In genomic region chr13:29908411-29908810, GRCh38 we compare ENCODE assay signal across 17 cellular contexts. TPM values are rescaled to one million over a fixed set of nuclear protein-coding genes. Genes with fewer than 3 reads are reported as not detected.
DNase-seq lines count a peak whose midpoint lies in the region; ATAC-seq, FAIRE-seq and TF ChIP-seq lines count a peak whose summit lies in the region.
"Had no signal": no experiment of that assay in that cellular context is flagged by ENCODE, and none has a peak within 500 bp of the region (broad histone marks: within the 10 kb centered on the region; RNA-seq: fewer than 3 reads in every experiment).

No MANE protein-coding gene starts in this region.

- peak overlapping the region; percentile 57 to 61 for H3K4me3 Mint-ChIP-seq in activated T-cell treated with anti-CD3 and anti-CD28 coated beads, Interleukin-2, amount 50 U/mL, for 72 hours
- H3K4me3 Mint-ChIP-seq in astrocyte (ENCODE audit: unreplicated experiment) (peak overlapping the region; percentile 31), type B pancreatic cell (no peak overlapping the region)
- no peak overlapping the region for H3K4me3 Mint-ChIP-seq in activated CD8-positive, alpha-beta memory T cell treated with anti-CD3 and anti-CD28 coated beads, Interleukin-2, amount 10 ng/mL, durations not matched to agents 7 days and 5 days
- H3K4me3 Mint-ChIP-seq: activated T-cell treated with anti-CD3 and anti-CD28 coated beads, Interleukin-2, amount 50 U/mL, for 24 hours; natural killer cell had no signal

- no peaks in the 10 kb centered on the region for H3K27me3 ChIP-seq in astrocyte (ENCODE audit: insufficient read depth, low read length)

- H3K27ac ChIP-seq in astrocyte (ENCODE audit: low read depth, low read length), result no peak overlapping the region

- H3K4me2 ChIP-seq in astrocyte (ENCODE audit: low read length), result no peak overlapping the region

- H3K9ac ChIP-seq in astrocyte (ENCODE audit: low read length), result no peak overlapping the region

- no peaks in the 10 kb centered on the region for H3K79me2 ChIP-seq in astrocyte (ENCODE audit: insufficient read depth, low read length)

- H3K9me3 ChIP-seq in astrocyte (ENCODE audit: insufficient read depth, low read depth, low read length), result no peaks in the 10 kb centered on the region

- intact Hi-C loops in left ventricle myocardium superior (cut with micrococcal nuclease), result no loop called here

- H3K4me1 Mint-ChIP-seq in activated T-cell treated with anti-CD3 and anti-CD28 coated beads, Interleukin-2, amount 50 U/mL, for 72 hours (ENCODE audit: low read depth), result peaks cover 26% of the 10 kb centered on the region
- H3K4me1 Mint-ChIP-seq in astrocyte (ENCODE audit: low read depth, unreplicated experiment) (peaks cover 31% of the 10 kb centered on the region), type B pancreatic cell (ENCODE audit: unreplicated experiment) (peaks cover 50% of the 10 kb centered on the region)
- peaks cover 23% of the 10 kb centered on the region for H3K4me1 Mint-ChIP-seq in activated CD8-positive, alpha-beta memory T cell treated with anti-CD3 and anti-CD28 coated beads, Interleukin-2, amount 10 ng/mL, durations not matched to agents 7 days and 5 days

- no peak overlapping the region for H3K4me3 ChIP-seq in astrocyte (ENCODE audit: insufficient read depth, low read depth, low read length)

- no peak for FAIRE-seq in astrocyte (lab: Jason Lieb, UNC)
- FAIRE-seq: GM18507 had no signal

- CTCF ChIA-PET in activated CD8-positive, alpha-beta memory T cell treated with anti-CD3 and anti-CD28 coated beads, Interleukin-2, amount 10 ng/mL, durations not matched to agents 7 days and 5 days (lab: Charles Lee), result interaction anchor here (0.7 to 1.3 kb wide), 4 partner anchors 16 to 224 kb away, joined by 3 to 6 read pairs (median 3); no protein-coding TSS in a partner anchor

- peak overlapping the region; percentile 70 for H3K27ac Mint-ChIP-seq in activated T-cell treated with anti-CD3 and anti-CD28 coated beads, Interleukin-2, amount 50 U/mL, for 72 hours
- peak overlapping the region; percentile 51 for H3K27ac Mint-ChIP-seq in astrocyte (ENCODE audit: unreplicated experiment)
- peak overlapping the region; percentile 12 for H3K27ac Mint-ChIP-seq in type B pancreatic cell
- no peak overlapping the region for H3K27ac Mint-ChIP-seq in activated CD8-positive, alpha-beta memory T cell treated with anti-CD3 and anti-CD28 coated beads, Interleukin-2, amount 10 ng/mL, durations not matched to agents 7 days and 5 days
- H3K27ac Mint-ChIP-seq: activated T-cell treated with anti-CD3 and anti-CD28 coated beads, Interleukin-2, amount 50 U/mL, for 24 hours; natural killer cell had no signal

- H3K27me3 Mint-ChIP-seq in activated T-cell treated with anti-CD3 and anti-CD28 coated beads, Interleukin-2, amount 50 U/mL, for 72 hours (ENCODE audit: low read depth), result no peaks in the 10 kb centered on the region
- H3K27me3 Mint-ChIP-seq in astrocyte (ENCODE audit: low read depth, unreplicated experiment) (peaks cover 3% of the 10 kb centered on the region), type B pancreatic cell (no peaks in the 10 kb centered on the region)
- peaks cover under 1% of the 10 kb centered on the region for H3K27me3 Mint-ChIP-seq in activated CD8-positive, alpha-beta memory T cell treated with anti-CD3 and anti-CD28 coated beads, Interleukin-2, amount 10 ng/mL, durations not matched to agents 7 days and 5 days
- H3K27me3 Mint-ChIP-seq: activated T-cell treated with anti-CD3 and anti-CD28 coated beads, Interleukin-2, amount 50 U/mL, for 24 hours had no signal

- no peaks in the 10 kb centered on the region for H4K20me1 ChIP-seq in astrocyte (ENCODE audit: insufficient read depth, low read length)

- H2AFZ ChIP-seq in astrocyte (ENCODE audit: low read depth, low read length), result no peak overlapping the region

- TF ChIP-seq CTCF in astrocyte (IDR thresholded peaks at IDR 0.05; ENCODE audit: insufficient read depth, low read depth, low read length), result no peak
- no peak for TF ChIP-seq CTCF in type B pancreatic cell (conservative IDR thresholded peaks at IDR 0.05)

- H3K36me3 ChIP-seq in astrocyte (ENCODE audit: insufficient read depth, low read length), result no peaks in the 10 kb centered on the region

- DNase-seq in activated T-cell treated with anti-CD3 and anti-CD28 coated beads, Interleukin-2, amount 50 U/mL, for 72 hours, result no peak
- no peak for DNase-seq in activated T-cell treated with anti-CD3 and anti-CD28 coated beads, Interleukin-2, amount 50 U/mL, for 1 hour
- DNase-seq in astrocyte (ENCODE audit: low read depth) (peak; percentile 64), left ventricle myocardium superior (peak; percentile 69), type B pancreatic cell (ENCODE audit: extremely low spot score, unreplicated experiment) (no peak), HuH-7.5 (ENCODE audit: low spot score) (no peak)
- no peak for DNase-seq in activated CD8-positive, alpha-beta memory T cell treated with anti-CD3 and anti-CD28 coated beads, Interleukin-2, amount 10 ng/mL, durations not matched to agents 7 days and 5 days
- DNase-seq: 8988T; activated T-cell treated with anti-CD3 and anti-CD28 coated beads, Interleukin-2, amount 50 U/mL, for 24 hours; GF-D8; glutamatergic neuron; Karpas-422; left cardiac atrium; natural killer cell; NCI-H2029 had no signal

- no peaks in the 10 kb centered on the region for H3K9me3 Mint-ChIP-seq in activated T-cell treated with anti-CD3 and anti-CD28 coated beads, Interleukin-2, amount 50 U/mL, for 72 hours
- H3K9me3 Mint-ChIP-seq in astrocyte (ENCODE audit: unreplicated experiment) (no peaks in the 10 kb centered on the region), type B pancreatic cell (no peaks in the 10 kb centered on the region)
- H3K9me3 Mint-ChIP-seq in activated CD8-positive, alpha-beta memory T cell treated with anti-CD3 and anti-CD28 coated beads, Interleukin-2, amount 10 ng/mL, durations not matched to agents 7 days and 5 days (ENCODE audit: low read depth), result no peaks in the 10 kb centered on the region
- H3K9me3 Mint-ChIP-seq: activated T-cell treated with anti-CD3 and anti-CD28 coated beads, Interleukin-2, amount 50 U/mL, for 24 hours; natural killer cell had no signal

- ATAC-seq in activated T-cell treated with anti-CD3 and anti-CD28 coated beads, Interleukin-2, amount 50 U/mL, for 72 hours (replicated peaks in 1 of 2), result no peak
- ATAC-seq in left ventricle myocardium superior (peak; percentile 82), HG03442 (IDR thresholded peaks at IDR 0.05; ENCODE audit: unreplicated experiment) (no peak)
- no peak for ATAC-seq in activated CD8-positive, alpha-beta memory T cell treated with anti-CD3 and anti-CD28 coated beads, Interleukin-2, amount 10 ng/mL, durations not matched to agents 7 days and 5 days
- ATAC-seq: natural killer cell had no signal

- no peaks in the 10 kb centered on the region for H3K4me1 ChIP-seq in astrocyte (ENCODE audit: insufficient read depth, low read length)

- peaks cover 0 to 2% of the 10 kb centered on the region in 2 donors for H3K36me3 Mint-ChIP-seq in activated T-cell treated with anti-CD3 and anti-CD28 coated beads, Interleukin-2, amount 50 U/mL, for 72 hours (ENCODE audit: insufficient read depth in 2 of 2)
- H3K36me3 Mint-ChIP-seq in astrocyte (ENCODE audit: low read depth, unreplicated experiment) (peaks cover 2% of the 10 kb centered on the region), type B pancreatic cell (no peaks in the 10 kb centered on the region)
- H3K36me3 Mint-ChIP-seq in activated CD8-positive, alpha-beta memory T cell treated with anti-CD3 and anti-CD28 coated beads, Interleukin-2, amount 10 ng/mL, durations not matched to agents 7 days and 5 days, result peaks cover 1% of the 10 kb centered on the region
- H3K36me3 Mint-ChIP-seq: natural killer cell had no signal

RNA-seq across cellular contexts. Expression of gene UBL3, which starts 58.0 kb away (rescaled TPM):
- total RNA-seq in activated T-cell treated with anti-CD3 and anti-CD28 coated beads, Interleukin-2, amount 50 U/mL, for 72 hours, result 10 to 100 TPM; 19.0 to 21.2 TPM
- total RNA-seq in astrocyte (42.9 and 48.5 TPM in 2 replicates), left ventricle myocardium superior (22.6 TPM), type B pancreatic cell (ENCODE audit: low replicate concordance) (37.7 and 47.7 TPM in 2 replicates)
- total RNA-seq in activated CD8-positive, alpha-beta memory T cell treated with anti-CD3 and anti-CD28 coated beads, Interleukin-2, amount 10 ng/mL, durations not matched to agents 7 days and 5 days, result 10 to 100 TPM in 1 of 2 experiments, 1 to 10 TPM in 1; 9.6 to 10.2 TPM

Comparison
In these comparisons a context has a peak if more than half of its experiments do, and no peak if none do; other contexts are left out.
1. DNase-seq: peak in astrocyte (single experiment) and left ventricle myocardium superior (single experiment); none in activated T-cell treated with anti-CD3 and anti-CD28 coated beads, Interleukin-2, amount 50 U/mL, for 72 hours (0 of 2), activated T-cell treated with anti-CD3 and anti-CD28 coated beads, Interleukin-2, amount 50 U/mL, for 1 hour (single experiment), type B pancreatic cell (single experiment), activated CD8-positive, alpha-beta memory T cell treated with anti-CD3 and anti-CD28 coated beads, Interleukin-2, amount 10 ng/mL, durations not matched to agents 7 days and 5 days (single experiment) and HuH-7.5 (single experiment).
2. H3K4me3 Mint-ChIP-seq: peak in activated T-cell treated with anti-CD3 and anti-CD28 coated beads, Interleukin-2, amount 50 U/mL, for 72 hours (2 of 2) and astrocyte (single experiment); none in type B pancreatic cell (single experiment) and activated CD8-positive, alpha-beta memory T cell treated with anti-CD3 and anti-CD28 coated beads, Interleukin-2, amount 10 ng/mL, durations not matched to agents 7 days and 5 days (single experiment).